ENCODE assay signal across 1 cellular context in the genomic region with DNA sequence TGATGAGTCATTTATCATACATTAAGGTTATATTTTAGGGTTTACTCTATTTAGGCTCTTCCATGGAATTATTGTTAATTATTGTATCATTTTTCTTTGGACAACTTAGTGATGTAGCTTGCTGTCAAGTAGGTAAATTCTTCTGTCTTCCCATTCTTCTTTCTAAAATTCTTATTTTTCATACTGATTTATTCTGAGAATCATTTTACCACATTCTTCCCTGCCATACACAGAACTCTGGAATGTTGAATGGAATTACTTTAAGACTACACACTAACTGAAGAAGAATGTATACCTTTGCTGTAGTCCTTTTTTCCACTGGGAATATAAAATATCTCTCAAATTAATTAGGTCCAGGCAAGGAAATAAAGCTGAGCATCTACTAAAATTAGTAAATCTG.
TF ChIP-seq lines count a peak whose summit lies in the region.

No MANE protein-coding gene starts in this region.

TF ChIP-seq in SK-N-SH, 30 proteins besides CTCF, POLR2A, EP300 and RAD21 (continued from another document):
- TF ChIP-seq, protein P1, sequence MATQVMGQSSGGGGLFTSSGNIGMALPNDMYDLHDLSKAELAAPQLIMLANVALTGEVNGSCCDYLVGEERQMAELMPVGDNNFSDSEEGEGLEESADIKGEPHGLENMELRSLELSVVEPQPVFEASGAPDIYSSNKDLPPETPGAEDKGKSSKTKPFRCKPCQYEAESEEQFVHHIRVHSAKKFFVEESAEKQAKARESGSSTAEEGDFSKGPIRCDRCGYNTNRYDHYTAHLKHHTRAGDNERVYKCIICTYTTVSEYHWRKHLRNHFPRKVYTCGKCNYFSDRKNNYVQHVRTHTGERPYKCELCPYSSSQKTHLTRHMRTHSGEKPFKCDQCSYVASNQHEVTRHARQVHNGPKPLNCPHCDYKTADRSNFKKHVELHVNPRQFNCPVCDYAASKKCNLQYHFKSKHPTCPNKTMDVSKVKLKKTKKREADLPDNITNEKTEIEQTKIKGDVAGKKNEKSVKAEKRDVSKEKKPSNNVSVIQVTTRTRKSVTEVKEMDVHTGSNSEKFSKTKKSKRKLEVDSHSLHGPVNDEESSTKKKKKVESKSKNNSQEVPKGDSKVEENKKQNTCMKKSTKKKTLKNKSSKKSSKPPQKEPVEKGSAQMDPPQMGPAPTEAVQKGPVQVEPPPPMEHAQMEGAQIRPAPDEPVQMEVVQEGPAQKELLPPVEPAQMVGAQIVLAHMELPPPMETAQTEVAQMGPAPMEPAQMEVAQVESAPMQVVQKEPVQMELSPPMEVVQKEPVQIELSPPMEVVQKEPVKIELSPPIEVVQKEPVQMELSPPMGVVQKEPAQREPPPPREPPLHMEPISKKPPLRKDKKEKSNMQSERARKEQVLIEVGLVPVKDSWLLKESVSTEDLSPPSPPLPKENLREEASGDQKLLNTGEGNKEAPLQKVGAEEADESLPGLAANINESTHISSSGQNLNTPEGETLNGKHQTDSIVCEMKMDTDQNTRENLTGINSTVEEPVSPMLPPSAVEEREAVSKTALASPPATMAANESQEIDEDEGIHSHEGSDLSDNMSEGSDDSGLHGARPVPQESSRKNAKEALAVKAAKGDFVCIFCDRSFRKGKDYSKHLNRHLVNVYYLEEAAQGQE (IDR thresholded peaks at IDR 0.05; ENCODE audit: low read depth, low read length), result no peak
- peak; percentile 31; the same call in 1 of the 2 replicates for TF ChIP-seq RXRA (IDR thresholded peaks at IDR 0.05; ENCODE audit: borderline replicate concordance, low read depth)
- no peak for TF ChIP-seq YY1 (IDR thresholded peaks at IDR 0.05; ENCODE audit: low read depth)
- TF ChIP-seq POLR2AphosphoS5 (IDR thresholded peaks at IDR 0.05; ENCODE audit: low read depth, low read length), result peak; percentile 29; the same call in 1 of the 2 replicates
- TF ChIP-seq TCF12 (IDR thresholded peaks at IDR 0.05), result peak; percentile 68
- TF ChIP-seq RFX5 (IDR thresholded peaks at IDR 0.05; ENCODE audit: low read length), result no peak
- TF ChIP-seq SMC3 (IDR thresholded peaks at IDR 0.05; ENCODE audit: low read depth, low read length), result no peak
- no peak for TF ChIP-seq RCOR1 (IDR thresholded peaks at IDR 0.05; ENCODE audit: low read length)
- peak; percentile 74 for TF ChIP-seq JUND (IDR thresholded peaks at IDR 0.05)
- no peak for TF ChIP-seq MXI1 (IDR thresholded peaks at IDR 0.05; ENCODE audit: low read depth, low read length)
- TF ChIP-seq, protein P2, sequence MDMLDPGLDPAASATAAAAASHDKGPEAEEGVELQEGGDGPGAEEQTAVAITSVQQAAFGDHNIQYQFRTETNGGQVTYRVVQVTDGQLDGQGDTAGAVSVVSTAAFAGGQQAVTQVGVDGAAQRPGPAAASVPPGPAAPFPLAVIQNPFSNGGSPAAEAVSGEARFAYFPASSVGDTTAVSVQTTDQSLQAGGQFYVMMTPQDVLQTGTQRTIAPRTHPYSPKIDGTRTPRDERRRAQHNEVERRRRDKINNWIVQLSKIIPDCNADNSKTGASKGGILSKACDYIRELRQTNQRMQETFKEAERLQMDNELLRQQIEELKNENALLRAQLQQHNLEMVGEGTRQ (IDR thresholded peaks at IDR 0.05; ENCODE audit: borderline replicate concordance, low read depth, low read length), result no peak
- no peak for TF ChIP-seq GATA2 (CRISPR knock-in tag; IDR thresholded peaks at IDR 0.05)
- TF ChIP-seq, protein P3, sequence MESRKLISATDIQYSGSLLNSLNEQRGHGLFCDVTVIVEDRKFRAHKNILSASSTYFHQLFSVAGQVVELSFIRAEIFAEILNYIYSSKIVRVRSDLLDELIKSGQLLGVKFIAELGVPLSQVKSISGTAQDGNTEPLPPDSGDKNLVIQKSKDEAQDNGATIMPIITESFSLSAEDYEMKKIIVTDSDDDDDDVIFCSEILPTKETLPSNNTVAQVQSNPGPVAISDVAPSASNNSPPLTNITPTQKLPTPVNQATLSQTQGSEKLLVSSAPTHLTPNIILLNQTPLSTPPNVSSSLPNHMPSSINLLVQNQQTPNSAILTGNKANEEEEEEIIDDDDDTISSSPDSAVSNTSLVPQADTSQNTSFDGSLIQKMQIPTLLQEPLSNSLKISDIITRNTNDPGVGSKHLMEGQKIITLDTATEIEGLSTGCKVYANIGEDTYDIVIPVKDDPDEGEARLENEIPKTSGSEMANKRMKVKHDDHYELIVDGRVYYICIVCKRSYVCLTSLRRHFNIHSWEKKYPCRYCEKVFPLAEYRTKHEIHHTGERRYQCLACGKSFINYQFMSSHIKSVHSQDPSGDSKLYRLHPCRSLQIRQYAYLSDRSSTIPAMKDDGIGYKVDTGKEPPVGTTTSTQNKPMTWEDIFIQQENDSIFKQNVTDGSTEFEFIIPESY (IDR thresholded peaks at IDR 0.05; ENCODE audit: borderline replicate concordance, low read depth), result no peak
- TF ChIP-seq NFIC (IDR thresholded peaks at IDR 0.05; ENCODE audit: borderline replicate concordance), result 0 out of 2 replicates have a peak, but pooled peaks have one; percentile 9
- TF ChIP-seq ELF1 (IDR thresholded peaks at IDR 0.05), result no peak
- TF ChIP-seq FOSL2 (IDR thresholded peaks at IDR 0.05; ENCODE audit: borderline replicate concordance, low read depth), result peak; percentile 58
- TF ChIP-seq, protein P4, sequence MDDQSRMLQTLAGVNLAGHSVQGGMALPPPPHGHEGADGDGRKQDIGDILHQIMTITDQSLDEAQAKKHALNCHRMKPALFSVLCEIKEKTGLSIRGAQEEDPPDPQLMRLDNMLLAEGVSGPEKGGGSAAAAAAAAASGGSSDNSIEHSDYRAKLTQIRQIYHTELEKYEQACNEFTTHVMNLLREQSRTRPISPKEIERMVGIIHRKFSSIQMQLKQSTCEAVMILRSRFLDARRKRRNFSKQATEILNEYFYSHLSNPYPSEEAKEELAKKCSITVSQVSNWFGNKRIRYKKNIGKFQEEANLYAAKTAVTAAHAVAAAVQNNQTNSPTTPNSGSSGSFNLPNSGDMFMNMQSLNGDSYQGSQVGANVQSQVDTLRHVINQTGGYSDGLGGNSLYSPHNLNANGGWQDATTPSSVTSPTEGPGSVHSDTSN (IDR thresholded peaks at IDR 0.05), result peak; percentile 54
- no peak for TF ChIP-seq FOXM1 (IDR thresholded peaks at IDR 0.05; ENCODE audit: low read depth)
- TF ChIP-seq, protein P5, sequence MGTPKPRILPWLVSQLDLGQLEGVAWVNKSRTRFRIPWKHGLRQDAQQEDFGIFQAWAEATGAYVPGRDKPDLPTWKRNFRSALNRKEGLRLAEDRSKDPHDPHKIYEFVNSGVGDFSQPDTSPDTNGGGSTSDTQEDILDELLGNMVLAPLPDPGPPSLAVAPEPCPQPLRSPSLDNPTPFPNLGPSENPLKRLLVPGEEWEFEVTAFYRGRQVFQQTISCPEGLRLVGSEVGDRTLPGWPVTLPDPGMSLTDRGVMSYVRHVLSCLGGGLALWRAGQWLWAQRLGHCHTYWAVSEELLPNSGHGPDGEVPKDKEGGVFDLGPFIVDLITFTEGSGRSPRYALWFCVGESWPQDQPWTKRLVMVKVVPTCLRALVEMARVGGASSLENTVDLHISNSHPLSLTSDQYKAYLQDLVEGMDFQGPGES (IDR thresholded peaks at IDR 0.05; ENCODE audit: low read depth, low read length), result no peak
- TF ChIP-seq CHD2 (IDR thresholded peaks at IDR 0.05; ENCODE audit: low read length, partially characterized antibody), result no peak
- no peak for TF ChIP-seq FOXJ3 (CRISPR knock-in tag; IDR thresholded peaks at IDR 0.05)
- TF ChIP-seq, protein P6, sequence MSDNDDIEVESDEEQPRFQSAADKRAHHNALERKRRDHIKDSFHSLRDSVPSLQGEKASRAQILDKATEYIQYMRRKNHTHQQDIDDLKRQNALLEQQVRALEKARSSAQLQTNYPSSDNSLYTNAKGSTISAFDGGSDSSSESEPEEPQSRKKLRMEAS (IDR thresholded peaks at IDR 0.05; ENCODE audit: low read depth), result no peak
- TF ChIP-seq MEF2A (IDR thresholded peaks at IDR 0.05; ENCODE audit: borderline replicate concordance, low read depth), result no peak
- TF ChIP-seq TAF1 (IDR thresholded peaks at IDR 0.05; ENCODE audit: borderline replicate concordance, low read depth, low read length), result no peak
